Comparison of ENCODE assay signal across 8 cellular contexts in the genomic region with DNA sequence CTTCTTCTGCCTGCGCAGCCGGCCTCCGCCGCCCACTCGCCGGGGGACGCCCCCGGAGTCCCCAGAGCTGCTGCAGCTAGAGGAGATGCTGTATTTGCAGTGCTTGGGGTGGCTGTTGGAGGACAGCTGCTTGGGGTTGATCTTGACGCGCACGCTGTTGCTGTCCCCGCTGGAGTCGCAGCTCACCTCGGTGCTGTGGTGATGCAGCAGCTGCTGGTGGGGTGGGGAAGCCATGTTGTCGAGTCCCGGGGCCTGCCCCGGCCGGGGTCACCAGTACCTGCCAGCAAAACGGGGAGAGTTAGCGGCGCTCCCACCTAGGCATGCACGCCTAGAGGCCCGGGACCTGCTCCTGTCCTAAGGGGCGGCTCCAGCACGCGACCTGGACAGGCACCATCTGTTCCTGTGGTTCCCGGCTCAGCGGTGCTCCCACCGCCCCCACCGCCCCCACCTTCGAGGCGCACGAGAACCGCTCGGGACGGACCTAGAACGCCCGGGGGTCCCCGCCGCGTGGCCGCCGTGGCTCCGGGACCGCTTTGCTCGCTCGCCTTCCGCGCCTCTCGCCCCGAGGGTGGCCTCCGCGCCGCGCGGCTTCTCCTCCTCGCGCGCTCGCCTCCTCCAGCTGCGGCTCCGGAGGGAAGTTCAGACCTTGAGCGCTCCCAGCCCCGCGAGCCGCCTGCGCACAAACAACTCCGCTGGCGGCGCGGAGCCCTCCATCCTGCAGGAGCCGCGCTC. TPM values are rescaled to one million over a fixed set of nuclear protein-coding genes. Genes with fewer than 3 reads are reported as not detected.
DNase-seq lines count a peak whose midpoint lies in the region; ATAC-seq and TF ChIP-seq lines count a peak whose summit lies in the region.

No MANE protein-coding gene starts in this region.

- H3K23ac ChIP-seq in trophoblast cell (ENCODE audit: low read length), result no peak overlapping the region

- H3K27ac Mint-ChIP-seq in activated naive CD4-positive, alpha-beta T cell treated with anti-CD3 and anti-CD28 coated beads, Interleukin-2, amount 50 U/mL, for 72 hours, result no peak overlapping the region

- WGBS in trophoblast cell (ENCODE audit: extremely low coverage, insufficient coverage, insufficient read length), result no CpG with 5 or more reads among the region's 73 CpGs

- H4K91ac ChIP-seq in trophoblast cell (ENCODE audit: low read depth, low read length), result peak overlapping the region; percentile 39

- H4K12ac ChIP-seq in trophoblast cell (ENCODE audit: low read depth, low read length), result no peak overlapping the region

- H3K9me3 Mint-ChIP-seq in activated naive CD4-positive, alpha-beta T cell treated with anti-CD3 and anti-CD28 coated beads, Interleukin-2, amount 50 U/mL, for 72 hours, result no peaks in the 10 kb centered on the region

- H2BK120ac ChIP-seq in trophoblast cell (ENCODE audit: insufficient read depth, low read length, poor library complexity), result peak overlapping the region; percentile 5

- peak overlapping the region; percentile 53 for H3K14ac ChIP-seq in trophoblast cell (ENCODE audit: low read length)

- peak overlapping the region; percentile 29 for H3K9ac ChIP-seq in trophoblast cell (ENCODE audit: low read length)

- H4K8ac ChIP-seq in trophoblast cell (ENCODE audit: low read depth, low read length), result peak overlapping the region; percentile 61

- H2BK5ac ChIP-seq in trophoblast cell (ENCODE audit: low read depth, low read length, poor library complexity), result no peak overlapping the region

- H3K36me3 Mint-ChIP-seq in activated naive CD4-positive, alpha-beta T cell treated with anti-CD3 and anti-CD28 coated beads, Interleukin-2, amount 50 U/mL, for 72 hours, result peaks cover 7 to 13% of the 10 kb centered on the region in 2 donors

- TF ChIP-seq CTCF in cardiac muscle cell (IDR thresholded peaks at IDR 0.05; ENCODE audit: low read depth, low read length), result no peak

- H2BK12ac ChIP-seq in trophoblast cell (ENCODE audit: low read length), result no peak overlapping the region

- peaks cover 4% of the 10 kb centered on the region for H3K79me2 ChIP-seq in trophoblast cell (ENCODE audit: control insufficient read depth, insufficient read depth, low read length, poor library complexity)

- H3K27me3 ChIP-seq in cardiac muscle cell (no peaks in the 10 kb centered on the region), trophoblast cell (ENCODE audit: insufficient read depth, low read length) (peaks cover 3% of the 10 kb centered on the region)

- peaks cover 12% of the 10 kb centered on the region for H3K79me1 ChIP-seq in trophoblast cell (ENCODE audit: low read length)

- peak overlapping the region; percentile 45 for H3K4me3 ChIP-seq in cardiac muscle cell
- peak overlapping the region; percentile 77 for H3K4me3 ChIP-seq in trophoblast cell (ENCODE audit: low read depth, low read length)

- H3K27ac ChIP-seq in cardiac muscle cell, result no peak overlapping the region
- H3K27ac ChIP-seq in trophoblast cell (ENCODE audit: low read depth, low read length), result no peak overlapping the region

- DNase-seq in NCI-H1417 (lab: John Stamatoyannopoulos, UW) (peak; percentile 30 to 73 (median 63)), NCI-H1417 treated with DMSO at 0.1 percent for 48 hours (lab: John Stamatoyannopoulos, UW) (no peak), RKO (ENCODE audit: low spot score) (peak; percentile 48), cardiac muscle cell (ENCODE audit: low read depth in 1 of 2, low spot score in 1 of 2) (peak; percentile 81 to 84), trophoblast cell (peak; percentile 45 to 75), NCI-H446 treated with DMSO at 0.1 percent for 48 hours (lab: John Stamatoyannopoulos, UW) (no peak)
- peak; percentile 57 to 62 for DNase-seq in activated naive CD4-positive, alpha-beta T cell treated with anti-CD3 and anti-CD28 coated beads, Interleukin-2, amount 50 U/mL, for 72 hours (ENCODE audit: low spot score in 2 of 2)

- H3K18ac ChIP-seq in trophoblast cell (ENCODE audit: low read length), result peak overlapping the region; percentile 77

- H3K4ac ChIP-seq in trophoblast cell (ENCODE audit: low read depth, low read length), result no peak overlapping the region

- H2AFZ ChIP-seq in trophoblast cell (ENCODE audit: insufficient read depth, low read length, poor library complexity), result peak overlapping the region; percentile 17

- H3K9me3 ChIP-seq in cardiac muscle cell (ENCODE audit: low read depth) (no peaks in the 10 kb centered on the region), trophoblast cell (ENCODE audit: insufficient read depth, low read depth, low read length) (peaks cover 6% of the 10 kb centered on the region)

- H3K4me1 ChIP-seq in cardiac muscle cell (ENCODE audit: low read depth) (peaks cover 22% of the 10 kb centered on the region), trophoblast cell (ENCODE audit: control insufficient read depth in 1 of 2, insufficient read depth in 2 of 2, low read length in 2 of 2) (peaks cover 25 to 36% of the 10 kb centered on the region in 2 experiments)

- H3K36me3 ChIP-seq in cardiac muscle cell (no peaks in the 10 kb centered on the region), trophoblast cell (ENCODE audit: control insufficient read depth in 1 of 2, insufficient read depth in 2 of 2, low read length in 2 of 2) (peaks cover 2 to 3% of the 10 kb centered on the region in 2 experiments)

- H3K4me2 ChIP-seq in trophoblast cell (ENCODE audit: low read length), result peak overlapping the region; percentile 95

- peak; percentile 22 for ATAC-seq in HG03108 (IDR thresholded peaks at IDR 0.05; ENCODE audit: unreplicated experiment)
- ATAC-seq in activated naive CD4-positive, alpha-beta T cell treated with anti-CD3 and anti-CD28 coated beads, Interleukin-2, amount 50 U/mL, for 72 hours, result peak; percentile 49 to 54

- no peak overlapping the region for H2AK5ac ChIP-seq in trophoblast cell (ENCODE audit: low read length)

RNA-seq across cellular contexts. Expression of gene ADCY9, which starts 0.9 kb away (rescaled TPM):
- 1 to 10 TPM; 4.8 to 8.9 TPM for total RNA-seq in activated naive CD4-positive, alpha-beta T cell treated with anti-CD3 and anti-CD28 coated beads, Interleukin-2, amount 50 U/mL, for 72 hours
- total RNA-seq in cardiac muscle cell, result 15.1 and 28.4 TPM in 2 replicates
- 7.1 and 14.9 TPM in 2 replicates for polyA plus RNA-seq in cardiac muscle cell
- polyA plus RNA-seq in trophoblast cell (2013), result 9.8 and 10.3 TPM in 2 replicates

Comparison
In these comparisons a context has a peak if more than half of its experiments do, and no peak if none do; other contexts are left out.
1. DNase-seq: peak in NCI-H1417 (3 of 3), RKO (single experiment), activated naive CD4-positive, alpha-beta T cell treated with anti-CD3 and anti-CD28 coated beads, Interleukin-2, amount 50 U/mL, for 72 hours (2 of 2), cardiac muscle cell (2 of 2) and trophoblast cell (2 of 2); none in NCI-H1417 treated with DMSO at 0.1 percent for 48 hours (single experiment) and NCI-H446 treated with DMSO at 0.1 percent for 48 hours (single experiment).